In genomic region chr20:36091561-36092423, GRCh38 we compare ENCODE assay signal across 8 cellular contexts.
DNase-seq lines count a peak whose midpoint lies in the region; ATAC-seq, FAIRE-seq and TF ChIP-seq lines count a peak whose summit lies in the region.

No MANE protein-coding gene starts in this region.

- no peaks in the 10 kb centered on the region for H3K79me2 ChIP-seq in DOHH2 (ENCODE audit: control insufficient read depth, low read length)

- intact Hi-C loops in pancreas (cut with DNase I): no loop called here

- ATAC-seq in esophagus mucosa (peak; percentile 24), pancreas (peak in 1 of 4 donors; percentile 3), GM21737 (IDR thresholded peaks at IDR 0.05; ENCODE audit: unreplicated experiment) (no peak), GM21360 (IDR thresholded peaks at IDR 0.05; ENCODE audit: unreplicated experiment) (no peak), HG03520 (IDR thresholded peaks at IDR 0.05; ENCODE audit: unreplicated experiment) (no peak)

- H3K36me3 ChIP-seq in DOHH2 (ENCODE audit: control insufficient read depth, low read length) (no peaks in the 10 kb centered on the region), Peyer's patch (no peaks in the 10 kb centered on the region), pancreas (no peaks in the 10 kb centered on the region)

- H3K4me1 ChIP-seq in DOHH2 (ENCODE audit: control insufficient read depth, low read length) (peaks cover 15% of the 10 kb centered on the region), Peyer's patch (peaks cover 0 to 15% (median 6%) of the 10 kb centered on the region in 4 donors), pancreas (peaks cover 5 to 15% (median 13%) of the 10 kb centered on the region in 3 donors)

- H3K9me2 ChIP-seq in DOHH2 (replicated peaks; ENCODE audit: control insufficient read depth, low read length): no peaks in the 10 kb centered on the region

- TF ChIP-seq POLR2A in Peyer's patch (IDR thresholded peaks at IDR 0.05): no peak

- H3K4me3 ChIP-seq in DOHH2 (ENCODE audit: low read length) (peak overlapping the region; percentile 72), Peyer's patch (peak overlapping the region; percentile 53 to 85 (median 68)), pancreas (peak overlapping the region; percentile 55 to 84 (median 73))

- DNase-seq in Peyer's patch (no peak), pancreas (peak in 3 of 6 donors; percentile 29 to 79 (median 59))
- DNase-seq in activated CD8-positive, alpha-beta memory T cell treated with anti-CD3 and anti-CD28 coated beads, Interleukin-2, amount 50 U/mL, for 48 hours: no peak

- H3K27me3 ChIP-seq in DOHH2 (ENCODE audit: control insufficient read depth, low read length): peaks cover 42% of the 10 kb centered on the region
- no peaks in the 10 kb centered on the region for H3K27me3 ChIP-seq in Peyer's patch
- H3K27me3 ChIP-seq in pancreas: no peaks in the 10 kb centered on the region

- TF ChIP-seq CTCF in DOHH2 (IDR thresholded peaks at IDR 0.05; ENCODE audit: low read depth, low read length, poor library complexity, severe bottlenecking) (no peak), Peyer's patch (IDR thresholded peaks at IDR 0.05) (no peak), pancreas (IDR thresholded peaks at IDR 0.05) (no peak)

- H3K27ac ChIP-seq in DOHH2 (ENCODE audit: low read depth, low read length): no peak overlapping the region
- peak overlapping the region in 3 of 4 donors; percentile 32 to 78 (median 72) for H3K27ac ChIP-seq in Peyer's patch
- peak overlapping the region; percentile 64 to 88 (median 82) for H3K27ac ChIP-seq in pancreas

- peak overlapping the region; percentile 84 for H3K4me2 ChIP-seq in DOHH2 (ENCODE audit: low read length)

- H3F3A ChIP-seq in DOHH2 (ENCODE audit: control insufficient read depth, insufficient read depth): peaks cover 6% of the 10 kb centered on the region; the same call in 1 of the 2 replicates

- no peak for FAIRE-seq in pancreas (lab: Jason Lieb, UNC)

- WGBS in pancreas, 2 donors: 13 to 15% methylated on average over 33 to 47 of the region's 47 CpGs

- H4K20me1 ChIP-seq in DOHH2 (ENCODE audit: control insufficient read depth, insufficient read depth, low read depth, low read length): no peaks in the 10 kb centered on the region

- H3K9me3 ChIP-seq in DOHH2 (ENCODE audit: control insufficient read depth, insufficient read depth, low read length) (no peaks in the 10 kb centered on the region), Peyer's patch (no peaks in the 10 kb centered on the region), pancreas (no peaks in the 10 kb centered on the region)
